17 cellular contexts compared by ENCODE assay signal in genomic region chr10:85668522-85668921, GRCh38.
"Had no signal": no experiment of that assay in that cellular context is flagged by ENCODE, and none has a peak within 500 bp of the region (broad histone marks: within the 10 kb centered on the region; RNA-seq: fewer than 3 reads in every experiment).

No MANE protein-coding gene starts in this region.

- ATAC-seq: SK-N-SH treated with all-trans-retinoic acid at 6 μM for 48 hours had no signal

- DNase-seq: KBM-7, MV-4-11, NCI-H1048, NCI-H1105, NCI-H1436 treated with DMSO at 0.1 percent for 48 hours, NCI-H1694, NCI-H187 treated with DMSO at 0.1 percent for 48 hours, NCI-H2029 treated with DMSO at 0.1 percent for 48 hours, NCI-H2171 treated with DMSO at 0.1 percent for 48 hours, NCI-H524, NCI-H774, SHP77 had no signal

- H3K27ac ChIP-seq: HL-60, RWPE1 had no signal

- FAIRE-seq: HTR-8/SVneo, RCC 7860 had no signal
